14 cellular contexts compared by ENCODE assay signal in the genomic region with DNA sequence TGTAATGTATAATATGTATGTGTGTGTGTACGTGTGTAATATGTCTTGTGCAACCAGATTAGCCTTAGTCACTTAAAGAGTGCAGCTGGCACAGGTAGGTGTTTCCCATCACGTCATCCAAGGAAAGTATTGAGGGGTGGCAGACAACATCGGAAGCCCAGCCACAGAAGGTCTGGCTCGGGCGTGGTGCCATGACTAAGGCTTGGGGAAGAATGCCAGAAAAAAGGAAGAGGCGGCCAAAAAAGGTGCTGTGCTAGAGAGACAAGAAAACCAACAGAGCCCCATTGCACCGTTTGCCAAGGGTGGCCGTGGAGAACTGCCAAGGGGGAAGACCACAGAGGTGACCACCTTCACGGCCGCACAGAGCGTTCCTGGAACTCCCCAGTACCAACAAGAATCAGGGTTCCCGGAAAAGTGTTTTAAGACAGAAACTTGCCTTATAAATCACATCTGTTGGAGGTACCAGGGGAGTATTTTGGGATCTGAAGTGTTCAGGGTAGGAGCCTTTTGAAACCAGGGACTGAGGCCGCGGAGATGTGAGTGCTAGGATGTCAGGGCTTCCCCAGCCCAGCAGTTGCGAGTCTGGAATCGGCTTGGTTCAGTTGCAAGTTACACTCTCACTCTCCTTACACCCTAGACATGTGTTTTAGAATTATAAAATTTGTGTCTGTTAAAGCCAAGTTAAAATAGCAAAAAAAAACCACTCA.
DNase-seq lines count a peak whose midpoint lies in the region; ATAC-seq and TF ChIP-seq lines count a peak whose summit lies in the region.
"Had no signal": no experiment of that assay in that cellular context is flagged by ENCODE, and none has a peak within 500 bp of the region (broad histone marks: within the 10 kb centered on the region; RNA-seq: fewer than 3 reads in every experiment).

No MANE protein-coding gene starts in this region.

- no peaks in the 10 kb centered on the region for H3K36me3 ChIP-seq in effector memory CD4-positive, alpha-beta T cell (ENCODE audit: control insufficient read depth, insufficient read depth, low read length)
- no peaks in the 10 kb centered on the region for H3K36me3 ChIP-seq in prostate gland
- H3K36me3 ChIP-seq: lower lobe of right lung had no signal

- in situ Hi-C loops in G401 (cut with HindIII; ENCODE audit: low sequenced_read_pairs), result no loop called here

- peaks cover 11% of the 10 kb centered on the region for H3K27me3 Mint-ChIP-seq in activated CD4-positive, alpha-beta T cell treated with anti-CD3 and anti-CD28 coated beads, Interleukin-2, amount 10 ng/mL, durations not matched to agents 24 days and 14 days
- H3K27me3 Mint-ChIP-seq in glutamatergic neuron (ENCODE audit: unreplicated experiment), result no peaks in the 10 kb centered on the region

- no peak for TF ChIP-seq POLR2A in prostate gland (IDR thresholded peaks at IDR 0.05)

- TF ChIP-seq CTCF in prostate gland (IDR thresholded peaks at IDR 0.05) (no peak), GM20000 (IDR thresholded peaks at IDR 0.05; ENCODE audit: extremely low read depth, missing control alignments) (no peak), glutamatergic neuron (IDR thresholded peaks at IDR 0.05; ENCODE audit: partially characterized antibody, unreplicated experiment) (no peak)

- H3K27me3 ChIP-seq in effector memory CD4-positive, alpha-beta T cell (replicated peaks; ENCODE audit: control insufficient read depth, insufficient read depth, low read length, poor library complexity, severe bottlenecking), result no peaks in the 10 kb centered on the region
- no peaks in the 10 kb centered on the region for H3K27me3 ChIP-seq in prostate gland (replicated peaks; ENCODE audit: insufficient read depth)
- H3K27me3 ChIP-seq: dorsolateral prefrontal cortex had no signal

- intact Hi-C loops in prostate gland (cut with DNase I), result no loop called here
- intact Hi-C loops in activated CD4-positive, alpha-beta T cell treated with anti-CD3 and anti-CD28 coated beads, Interleukin-2, amount 10 ng/mL, durations not matched to agents 24 days and 14 days (cut with micrococcal nuclease), result no loop called here

- H3K9me3 Mint-ChIP-seq in activated CD4-positive, alpha-beta T cell treated with anti-CD3 and anti-CD28 coated beads, Interleukin-2, amount 10 ng/mL, durations not matched to agents 24 days and 14 days, result peaks cover 8% of the 10 kb centered on the region
- H3K9me3 Mint-ChIP-seq in glutamatergic neuron (ENCODE audit: unreplicated experiment), result no peaks in the 10 kb centered on the region

- no peaks in the 10 kb centered on the region for H3K36me3 Mint-ChIP-seq in activated CD4-positive, alpha-beta T cell treated with anti-CD3 and anti-CD28 coated beads, Interleukin-2, amount 10 ng/mL, durations not matched to agents 24 days and 14 days (ENCODE audit: low read depth)
- H3K36me3 Mint-ChIP-seq in glutamatergic neuron (ENCODE audit: unreplicated experiment), result no peaks in the 10 kb centered on the region

- no peak for ATAC-seq in GM21381 (IDR thresholded peaks at IDR 0.05; ENCODE audit: unreplicated experiment)
- ATAC-seq: lower lobe of right lung had no signal

- H3K4me1 Mint-ChIP-seq in activated CD4-positive, alpha-beta T cell treated with anti-CD3 and anti-CD28 coated beads, Interleukin-2, amount 10 ng/mL, durations not matched to agents 24 days and 14 days, result peaks cover 25% of the 10 kb centered on the region
- H3K4me1 Mint-ChIP-seq in glutamatergic neuron (ENCODE audit: low read depth, unreplicated experiment), result peaks cover 9% of the 10 kb centered on the region

- H3K27ac Mint-ChIP-seq in activated CD4-positive, alpha-beta T cell treated with anti-CD3 and anti-CD28 coated beads, Interleukin-2, amount 10 ng/mL, durations not matched to agents 24 days and 14 days, result no peak overlapping the region
- H3K27ac Mint-ChIP-seq in glutamatergic neuron (ENCODE audit: unreplicated experiment), result no peak overlapping the region

- peak; percentile 78 for DNase-seq in G401 (ENCODE audit: low spot score)
- peak; percentile 53 for DNase-seq in NCI-H2196 treated with DMSO at 0.1 percent for 48 hours (lab: John Stamatoyannopoulos, UW; ENCODE audit: unreplicated experiment)
- no peak for DNase-seq in effector memory CD4-positive, alpha-beta T cell
- DNase-seq in prostate gland (ENCODE audit: low spot score), result peak; percentile 42
- DNase-seq in activated CD4-positive, alpha-beta T cell treated with anti-CD3 and anti-CD28 coated beads, Interleukin-2, amount 10 ng/mL, durations not matched to agents 24 days and 14 days, result no peak
- no peak for DNase-seq in GM20000 (ENCODE audit: low spot score)
- no peak for DNase-seq in glutamatergic neuron
- DNase-seq: GDM1, Kasumi-1, lower lobe of right lung, SK-N-SH, trophoblast cell had no signal

- H3K9me3 ChIP-seq in effector memory CD4-positive, alpha-beta T cell (ENCODE audit: control insufficient read depth, low read length), result no peaks in the 10 kb centered on the region
- no peaks in the 10 kb centered on the region for H3K9me3 ChIP-seq in prostate gland
- H3K9me3 ChIP-seq: lower lobe of right lung, SK-N-SH had no signal

- WGBS in prostate gland, result 22% methylated on average over 16 of the region's 16 CpGs

- H3K27ac ChIP-seq in effector memory CD4-positive, alpha-beta T cell (ENCODE audit: insufficient read depth, low read length, poor library complexity, severe bottlenecking), result peak overlapping the region; percentile 16
- H3K27ac ChIP-seq in prostate gland, result no peak overlapping the region
- H3K27ac ChIP-seq: dorsolateral prefrontal cortex, lower lobe of right lung had no signal

- H3K4me3 Mint-ChIP-seq in activated CD4-positive, alpha-beta T cell treated with anti-CD3 and anti-CD28 coated beads, Interleukin-2, amount 10 ng/mL, durations not matched to agents 24 days and 14 days, result no peak overlapping the region
- H3K4me3 Mint-ChIP-seq in glutamatergic neuron (ENCODE audit: unreplicated experiment), result no peak overlapping the region

- peaks cover 30% of the 10 kb centered on the region for H3K4me1 ChIP-seq in effector memory CD4-positive, alpha-beta T cell (ENCODE audit: control insufficient read depth, insufficient read depth, low read length, poor library complexity, severe bottlenecking)
- no peaks in the 10 kb centered on the region for H3K4me1 ChIP-seq in prostate gland (replicated peaks)
- H3K4me1 ChIP-seq: lower lobe of right lung had no signal

- no peak overlapping the region for H3K4me3 ChIP-seq in effector memory CD4-positive, alpha-beta T cell (ENCODE audit: insufficient read depth, low read depth, low read length, poor library complexity, severe bottlenecking)
- H3K4me3 ChIP-seq in prostate gland, result no peak overlapping the region
- H3K4me3 ChIP-seq: dorsolateral prefrontal cortex, lower lobe of right lung had no signal

Comparison
In these comparisons a context has a peak if more than half of its experiments do, and no peak if none do; other contexts are left out.
1. DNase-seq: peak in G401 (single experiment), NCI-H2196 treated with DMSO at 0.1 percent for 48 hours (single experiment) and prostate gland (single experiment); none in effector memory CD4-positive, alpha-beta T cell (0 of 3), activated CD4-positive, alpha-beta T cell treated with anti-CD3 and anti-CD28 coated beads, Interleukin-2, amount 10 ng/mL, durations not matched to agents 24 days and 14 days (single experiment), GM20000 (single experiment) and glutamatergic neuron (single experiment).